1 cellular context compared by ENCODE assay signal in the genomic region with DNA sequence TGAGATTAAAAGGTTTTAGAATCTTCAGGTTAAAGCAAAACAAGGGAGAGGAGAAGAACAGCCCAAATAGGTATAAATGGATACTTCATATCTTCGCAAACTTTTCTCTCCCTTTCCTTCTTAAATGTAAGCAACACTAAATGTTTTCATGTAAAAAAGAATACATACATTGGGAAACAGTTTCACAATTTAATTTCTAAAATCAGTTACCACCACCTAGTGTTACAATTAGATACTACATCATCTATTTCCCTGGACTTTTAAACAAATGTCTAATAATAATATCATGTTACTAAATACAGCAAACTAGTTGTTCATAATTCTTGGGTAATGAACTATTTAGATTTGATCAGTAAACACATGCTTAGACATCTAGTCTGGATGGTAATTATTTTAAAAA.
TF ChIP-seq lines count a peak whose summit lies in the region.

No MANE protein-coding gene starts in this region.

TF ChIP-seq in liver, 16 proteins besides CTCF, POLR2A, EP300 and RAD21 (continued from another document):
- TF ChIP-seq, protein P1, sequence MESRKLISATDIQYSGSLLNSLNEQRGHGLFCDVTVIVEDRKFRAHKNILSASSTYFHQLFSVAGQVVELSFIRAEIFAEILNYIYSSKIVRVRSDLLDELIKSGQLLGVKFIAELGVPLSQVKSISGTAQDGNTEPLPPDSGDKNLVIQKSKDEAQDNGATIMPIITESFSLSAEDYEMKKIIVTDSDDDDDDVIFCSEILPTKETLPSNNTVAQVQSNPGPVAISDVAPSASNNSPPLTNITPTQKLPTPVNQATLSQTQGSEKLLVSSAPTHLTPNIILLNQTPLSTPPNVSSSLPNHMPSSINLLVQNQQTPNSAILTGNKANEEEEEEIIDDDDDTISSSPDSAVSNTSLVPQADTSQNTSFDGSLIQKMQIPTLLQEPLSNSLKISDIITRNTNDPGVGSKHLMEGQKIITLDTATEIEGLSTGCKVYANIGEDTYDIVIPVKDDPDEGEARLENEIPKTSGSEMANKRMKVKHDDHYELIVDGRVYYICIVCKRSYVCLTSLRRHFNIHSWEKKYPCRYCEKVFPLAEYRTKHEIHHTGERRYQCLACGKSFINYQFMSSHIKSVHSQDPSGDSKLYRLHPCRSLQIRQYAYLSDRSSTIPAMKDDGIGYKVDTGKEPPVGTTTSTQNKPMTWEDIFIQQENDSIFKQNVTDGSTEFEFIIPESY (IDR thresholded peaks at IDR 0.05) = no peak
- TF ChIP-seq JUND (IDR thresholded peaks at IDR 0.05) = no peak
- TF ChIP-seq HNF4G (IDR thresholded peaks at IDR 0.05) = no peak
- TF ChIP-seq FOXA1 (IDR thresholded peaks at IDR 0.05) = no peak
- no peak for TF ChIP-seq FOXA2 (IDR thresholded peaks at IDR 0.05)
- TF ChIP-seq TAF1 (conservative IDR thresholded peaks at IDR 0.05) = no peak
- TF ChIP-seq RXRA (IDR thresholded peaks at IDR 0.05) = no peak
